ENCODE assay signal across 9 cellular contexts in genomic region chr20:47786763-47787107, GRCh38. TPM values are rescaled to one million over a fixed set of nuclear protein-coding genes. Genes with fewer than 3 reads are reported as not detected.
DNase-seq lines count a peak whose midpoint lies in the region; ATAC-seq, FAIRE-seq and TF ChIP-seq lines count a peak whose summit lies in the region.
"Had no signal": no experiment of that assay in that cellular context is flagged by ENCODE, and none has a peak within 500 bp of the region (broad histone marks: within the 10 kb centered on the region; RNA-seq: fewer than 3 reads in every experiment).

No MANE protein-coding gene starts in this region.

- no peak overlapping the region for H3K4ac ChIP-seq in mesenchymal stem cell (ENCODE audit: low read depth in 1 of 2, low read length in 2 of 2)

- peaks cover 20% of the 10 kb centered on the region for H3K4me1 ChIP-seq in mesenchymal stem cell (ENCODE audit: control insufficient read depth, insufficient read depth, low read depth, low read length)
- peaks cover 9 to 18% of the 10 kb centered on the region in 2 donors for H3K4me1 ChIP-seq in thoracic aorta (ENCODE audit: control insufficient read depth in 1 of 2, low read depth in 2 of 2)

- H3K79me1 ChIP-seq in mesenchymal stem cell (replicated peaks; ENCODE audit: low read length, poor library complexity, severe bottlenecking): peaks cover 11% of the 10 kb centered on the region

- no peak overlapping the region for H3K14ac ChIP-seq in mesenchymal stem cell (ENCODE audit: low read length in 2 of 2)

- no peak overlapping the region for H4K91ac ChIP-seq in mesenchymal stem cell (ENCODE audit: low read length)

- H3K4me3 ChIP-seq in bronchial epithelial cell (ENCODE audit: low read depth, low read length): peak overlapping the region; percentile 65
- H3K4me3 ChIP-seq in mesenchymal stem cell (ENCODE audit: insufficient read depth in 1 of 2, low read depth in 1 of 2, low read length in 2 of 2): peak overlapping the region in 1 of 2 experiments; percentile 77
- H3K4me3 ChIP-seq in thoracic aorta: peak overlapping the region; percentile 69

- peak; percentile 58 for FAIRE-seq in bronchial epithelial cell (lab: Jason Lieb, UNC)

- peaks cover 71% of the 10 kb centered on the region for H3K27me3 Mint-ChIP-seq in activated T-cell treated with anti-CD3 and anti-CD28 coated beads, Interleukin-2, amount 50 U/mL, for 72 hours (ENCODE audit: low read depth)

- H2BK120ac ChIP-seq in mesenchymal stem cell (ENCODE audit: low read depth, low read length): no peak overlapping the region

- H3K36me3 ChIP-seq in bronchial epithelial cell (ENCODE audit: control insufficient read depth, insufficient read depth, low read length) (no peaks in the 10 kb centered on the region), mesenchymal stem cell (ENCODE audit: control insufficient read depth in 1 of 2, insufficient read depth in 2 of 2, low read depth in 1 of 2, low read length in 2 of 2) (peaks cover 0 to 3% of the 10 kb centered on the region in 2 experiments), thoracic aorta (no peaks in the 10 kb centered on the region)

- no peak overlapping the region for H2AK5ac ChIP-seq in mesenchymal stem cell (ENCODE audit: low read length, severe bottlenecking)

- H3K27ac ChIP-seq in mesenchymal stem cell (ENCODE audit: low read length, poor library complexity, severe bottlenecking): peak overlapping the region; percentile 73
- H3K27ac ChIP-seq in thoracic aorta: peak overlapping the region in 1 of 2 donors; percentile 63

- H3K23ac ChIP-seq in mesenchymal stem cell (ENCODE audit: low read length in 2 of 2): no peak overlapping the region

- H2BK15ac ChIP-seq in mesenchymal stem cell (ENCODE audit: low read depth, poor library complexity, severe bottlenecking): no peak overlapping the region

- peak overlapping the region in 1 of 2 experiments; percentile 24 for H3K18ac ChIP-seq in mesenchymal stem cell (ENCODE audit: low read depth in 1 of 2, low read length in 2 of 2)

- H2BK12ac ChIP-seq in mesenchymal stem cell (ENCODE audit: low read length in 2 of 2): no peak overlapping the region

- no peaks in the 10 kb centered on the region for H3K9me3 ChIP-seq in mesenchymal stem cell (ENCODE audit: control insufficient read depth, low read length)
- no peaks in the 10 kb centered on the region for H3K9me3 ChIP-seq in thoracic aorta

- H4K8ac ChIP-seq in mesenchymal stem cell (ENCODE audit: low read length): no peak overlapping the region

- peaks cover 13% of the 10 kb centered on the region for H3K4me1 Mint-ChIP-seq in activated T-cell treated with anti-CD3 and anti-CD28 coated beads, Interleukin-2, amount 50 U/mL, for 72 hours (ENCODE audit: low read depth)

- peak overlapping the region; percentile 82 to 92 for H3K4me3 Mint-ChIP-seq in activated T-cell treated with anti-CD3 and anti-CD28 coated beads, Interleukin-2, amount 50 U/mL, for 72 hours

- no peak overlapping the region for H2BK5ac ChIP-seq in mesenchymal stem cell (ENCODE audit: low read depth, low read length, poor library complexity, severe bottlenecking)

- no peak overlapping the region for H2AFZ ChIP-seq in mesenchymal stem cell (ENCODE audit: low read depth, low read length)

- no peaks in the 10 kb centered on the region for H3K9me3 Mint-ChIP-seq in activated T-cell treated with anti-CD3 and anti-CD28 coated beads, Interleukin-2, amount 50 U/mL, for 72 hours

- ATAC-seq in activated T-cell treated with anti-CD3 and anti-CD28 coated beads, Interleukin-2, amount 50 U/mL, for 72 hours (replicated peaks in 1 of 2): no peak
- ATAC-seq in thoracic aorta (ENCODE audit: insufficient number of reproducible peaks, low FRiP score, low read depth): no peak
- ATAC-seq in HG03196 (IDR thresholded peaks at IDR 0.05; ENCODE audit: unreplicated experiment): no peak

- no peak overlapping the region for H3K27ac Mint-ChIP-seq in activated T-cell treated with anti-CD3 and anti-CD28 coated beads, Interleukin-2, amount 50 U/mL, for 72 hours

- H3K9ac ChIP-seq in mesenchymal stem cell (ENCODE audit: low read length): peak overlapping the region; percentile 68

- H3K27me3 ChIP-seq in bronchial epithelial cell (ENCODE audit: control insufficient read depth, insufficient read depth, low read length): no peaks in the 10 kb centered on the region
- peaks cover 32 to 63% of the 10 kb centered on the region in 2 experiments for H3K27me3 ChIP-seq in mesenchymal stem cell (ENCODE audit: control insufficient read depth in 1 of 2, insufficient read depth in 1 of 2, low read length in 2 of 2)
- H3K27me3 ChIP-seq in thoracic aorta (replicated peaks; ENCODE audit: insufficient read depth): no peaks in the 10 kb centered on the region

- peak overlapping the region; percentile 98 for H3K4me2 ChIP-seq in mesenchymal stem cell (ENCODE audit: low read length, poor library complexity, severe bottlenecking)

- H3K36me3 Mint-ChIP-seq in activated T-cell treated with anti-CD3 and anti-CD28 coated beads, Interleukin-2, amount 50 U/mL, for 72 hours (ENCODE audit: insufficient read depth in 2 of 2): peaks cover 0 to 1% of the 10 kb centered on the region in 2 donors

- 20% methylated on average over 6 of the region's 6 CpGs for WGBS in mesenchymal stem cell

- TF ChIP-seq CTCF in bronchial epithelial cell (IDR thresholded peaks at IDR 0.05; ENCODE audit: insufficient read depth, low read length, severe bottlenecking): no peak
- TF ChIP-seq CTCF in thoracic aorta (IDR thresholded peaks at IDR 0.05): peak; percentile 11

- no peak for DNase-seq in activated T-cell treated with anti-CD3 and anti-CD28 coated beads, Interleukin-2, amount 50 U/mL, for 72 hours
- DNase-seq in activated T-cell treated with anti-CD3 and anti-CD28 coated beads for 4 hours: no peak
- no peak for DNase-seq in bronchial epithelial cell (ENCODE audit: low read depth)
- DNase-seq in mesenchymal stem cell: no peak
- DNase-seq in thoracic aorta (ENCODE audit: low spot score): no peak
- no peak for DNase-seq in SHP77 treated with DMSO at 0.1 percent for 48 hours (lab: John Stamatoyannopoulos, UW)
- no peak for DNase-seq in SW 1271 (lab: John Stamatoyannopoulos, UW)
- DNase-seq: activated CD4-positive, alpha-beta T cell treated with anti-CD3 and anti-CD28 coated beads for 1 hour had no signal

RNA-seq across cellular contexts. Expression of gene SULF2, which starts 1.5 kb away (rescaled TPM):
- total RNA-seq in activated T-cell treated with anti-CD3 and anti-CD28 coated beads, Interleukin-2, amount 50 U/mL, for 72 hours: under 1 TPM; 0.65 to 0.72 TPM
- total RNA-seq in bronchial epithelial cell (25.3 and 31.6 TPM in 2 replicates), thoracic aorta (10 to 100 TPM; 39.0 to 53.9 TPM)
- 216 TPM for polyA plus RNA-seq in mesenchymal stem cell (2013, experiment 1 of 2)
- polyA plus RNA-seq in mesenchymal stem cell (2013, experiment 2 of 2): 209 TPM

Comparison
In these comparisons a context has a peak if more than half of its experiments do, and no peak if none do; other contexts are left out.
1. RNA of gene SULF2, which starts 1.5 kb away (total RNA-seq): 39.0 to 53.9 TPM in thoracic aorta and 25.3 to 31.6 TPM in bronchial epithelial cell; 0.65 to 0.72 TPM in activated T-cell treated with anti-CD3 and anti-CD28 coated beads, Interleukin-2, amount 50 U/mL, for 72 hours; every median in the first group is over 10 times any median in the second.